Comparison of ENCODE assay signal across 1 cellular context in the genomic region with DNA sequence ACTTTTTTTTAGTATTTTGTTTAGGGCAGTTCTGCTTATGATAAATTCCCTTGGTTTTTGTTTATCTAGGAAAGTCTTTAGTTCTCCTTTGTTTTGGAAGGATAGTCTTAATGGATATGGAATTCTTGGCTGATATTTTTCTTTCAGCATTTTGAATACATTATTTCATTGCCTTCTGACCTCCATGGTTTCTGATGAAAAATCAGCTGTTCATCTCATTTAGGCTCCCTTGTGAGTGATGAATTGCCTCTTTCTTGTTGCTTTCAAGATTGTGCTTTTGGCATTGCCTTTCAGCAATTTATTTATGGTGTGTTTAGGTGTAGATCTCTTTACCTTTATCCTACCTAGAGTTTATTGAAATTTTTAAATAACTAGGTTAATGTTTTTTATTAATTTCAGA.
TF ChIP-seq lines count a peak whose summit lies in the region.

No MANE protein-coding gene starts in this region.

TF ChIP-seq in HCT116, 20 proteins besides CTCF, POLR2A, EP300 and RAD21 (continued from another document):
- TF ChIP-seq, protein P1, sequence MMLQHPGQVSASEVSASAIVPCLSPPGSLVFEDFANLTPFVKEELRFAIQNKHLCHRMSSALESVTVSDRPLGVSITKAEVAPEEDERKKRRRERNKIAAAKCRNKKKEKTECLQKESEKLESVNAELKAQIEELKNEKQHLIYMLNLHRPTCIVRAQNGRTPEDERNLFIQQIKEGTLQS (IDR thresholded peaks at IDR 0.05) = no peak
